8 cellular contexts compared by ENCODE assay signal in genomic region chr9:129887210-129888084, GRCh38. TPM values are rescaled to one million over a fixed set of nuclear protein-coding genes. Genes with fewer than 3 reads are reported as not detected.
DNase-seq lines count a peak whose midpoint lies in the region; ATAC-seq and TF ChIP-seq lines count a peak whose summit lies in the region.

No MANE protein-coding gene starts in this region.

- no peak for ATAC-seq in GM21390 (IDR thresholded peaks at IDR 0.05; ENCODE audit: unreplicated experiment)

- peak; percentile 27 for TF ChIP-seq CTCF in DOHH2 (IDR thresholded peaks at IDR 0.05; ENCODE audit: low read depth, low read length, poor library complexity, severe bottlenecking)
- TF ChIP-seq CTCF in OCI-LY7 (conservative IDR thresholded peaks at IDR 0.05; ENCODE audit: low read length): peak; percentile 66
- TF ChIP-seq CTCF in testis (IDR thresholded peaks at IDR 0.05): no peak

- no peak overlapping the region for H3K4ac ChIP-seq in mesenchymal stem cell (ENCODE audit: low read depth in 1 of 2, low read length in 2 of 2)

- H3K36me3 ChIP-seq in DOHH2 (ENCODE audit: control insufficient read depth, low read length) (peaks cover 34% of the 10 kb centered on the region), OCI-LY7 (ENCODE audit: insufficient read depth, low read length) (peaks cover 41% of the 10 kb centered on the region), mesenchymal stem cell (ENCODE audit: control insufficient read depth in 1 of 2, insufficient read depth in 2 of 2, low read depth in 1 of 2, low read length in 2 of 2) (peaks cover 21 to 22% of the 10 kb centered on the region in 2 experiments), testis (ENCODE audit: low read depth, missing control alignments) (no peaks in the 10 kb centered on the region)

- no peak overlapping the region for H2BK120ac ChIP-seq in mesenchymal stem cell (ENCODE audit: low read depth, low read length)

- POLR2A ChIA-PET in OCI-LY7 (lab: Charles Lee): interaction anchor here (0.7 to 2.9 kb wide), 14 partner anchors 81 to 169 kb away, joined by 3 to 17 read pairs (median 4); partner anchors contain the start of gene GPR107

- TF ChIP-seq POLR2A in testis (IDR thresholded peaks at IDR 0.05): no peak

- H3K27ac ChIP-seq in DOHH2 (ENCODE audit: low read depth, low read length) (peak overlapping the region; percentile 98), OCI-LY7 (ENCODE audit: low read depth, low read length, poor library complexity, severe bottlenecking) (peak overlapping the region; percentile 93), mesenchymal stem cell (ENCODE audit: low read length, poor library complexity, severe bottlenecking) (no peak overlapping the region), testis (no peak overlapping the region)

- H3K9me2 ChIP-seq in DOHH2 (replicated peaks; ENCODE audit: control insufficient read depth, low read length) (no peaks in the 10 kb centered on the region), OCI-LY7 (ENCODE audit: insufficient read depth, low read length) (no peaks in the 10 kb centered on the region)

- no peak overlapping the region for H2BK12ac ChIP-seq in mesenchymal stem cell (ENCODE audit: low read length in 2 of 2)

- no peak overlapping the region; the same call in 1 of the 2 replicates for H2AFZ ChIP-seq in OCI-LY7 (ENCODE audit: low read length)
- H2AFZ ChIP-seq in mesenchymal stem cell (ENCODE audit: low read depth, low read length): no peak overlapping the region

- peak overlapping the region; percentile 92 for H3K4me3 Mint-ChIP-seq in activated naive CD8-positive, alpha-beta T cell treated with anti-CD3 and anti-CD28 coated beads for 36 hours

- H3K9ac ChIP-seq in mesenchymal stem cell (ENCODE audit: low read length): no peak overlapping the region

- H3K9me3 ChIP-seq in DOHH2 (ENCODE audit: control insufficient read depth, insufficient read depth, low read length) (no peaks in the 10 kb centered on the region), OCI-LY7 (ENCODE audit: low read length) (peaks cover 4% of the 10 kb centered on the region; the same call in 1 of the 2 replicates), mesenchymal stem cell (ENCODE audit: control insufficient read depth, low read length) (no peaks in the 10 kb centered on the region), testis (no peaks in the 10 kb centered on the region)

- H3K27me3 ChIP-seq in DOHH2 (ENCODE audit: control insufficient read depth, low read length) (peaks cover 9% of the 10 kb centered on the region), mesenchymal stem cell (ENCODE audit: control insufficient read depth in 1 of 2, insufficient read depth in 1 of 2, low read length in 2 of 2) (no peaks in the 10 kb centered on the region), testis (no peaks in the 10 kb centered on the region)

- H3K4me1 ChIP-seq in DOHH2 (ENCODE audit: control insufficient read depth, low read length) (peaks cover 86% of the 10 kb centered on the region), OCI-LY7 (ENCODE audit: insufficient read depth, low read length, poor library complexity, severe bottlenecking) (peaks cover 83% of the 10 kb centered on the region), mesenchymal stem cell (ENCODE audit: control insufficient read depth, insufficient read depth, low read depth, low read length) (peaks cover 27% of the 10 kb centered on the region), testis (peaks cover 37% of the 10 kb centered on the region)

- intact Hi-C loops in OCI-LY7 (cut with micrococcal nuclease; ENCODE audit: unreplicated experiment) (loop anchor here (1.0 to 2.0 kb wide), 2 partner anchors 101 to 154 kb away; no protein-coding TSS in a partner anchor), testis (cut with DNase I; ENCODE audit: low total_unique reads) (loop anchor here (5.0 to 10.0 kb wide), 3 partner anchors 155 to 347 kb away; partner anchors contain the start of gene FNBP1)

- H3K18ac ChIP-seq in mesenchymal stem cell (ENCODE audit: low read depth in 1 of 2, low read length in 2 of 2): no peak overlapping the region

- peaks cover 65% of the 10 kb centered on the region for H3K36me3 Mint-ChIP-seq in activated naive CD8-positive, alpha-beta T cell treated with anti-CD3 and anti-CD28 coated beads for 36 hours

- H3K4me2 ChIP-seq in DOHH2 (ENCODE audit: low read length) (peak overlapping the region; percentile 97), OCI-LY7 (ENCODE audit: low read length) (peak overlapping the region; percentile 95), mesenchymal stem cell (ENCODE audit: low read length, poor library complexity, severe bottlenecking) (no peak overlapping the region)

- no peak overlapping the region for H4K91ac ChIP-seq in mesenchymal stem cell (ENCODE audit: low read length)

- H3K9me3 Mint-ChIP-seq in activated naive CD8-positive, alpha-beta T cell treated with anti-CD3 and anti-CD28 coated beads for 36 hours: peaks cover 4% of the 10 kb centered on the region

- H3K27ac Mint-ChIP-seq in activated naive CD8-positive, alpha-beta T cell treated with anti-CD3 and anti-CD28 coated beads for 36 hours: peak overlapping the region; percentile 100

- H2BK5ac ChIP-seq in mesenchymal stem cell (ENCODE audit: low read depth, low read length, poor library complexity, severe bottlenecking): no peak overlapping the region

- CTCF ChIA-PET in OCI-LY7 (lab: Charles Lee; ENCODE audit: unreplicated experiment): interaction anchor here (0.5 to 0.9 kb wide), 3 partner anchors 146 to 158 kb away, joined by 3 to 6 read pairs (median 3); no protein-coding TSS in a partner anchor

- peak overlapping the region; percentile 72 for H3K4me3 ChIP-seq in DOHH2 (ENCODE audit: low read length)
- H3K4me3 ChIP-seq in OCI-LY7 (ENCODE audit: low read depth, low read length, poor library complexity, severe bottlenecking): peak overlapping the region; percentile 66
- H3K4me3 ChIP-seq in mesenchymal stem cell (ENCODE audit: insufficient read depth in 1 of 2, low read depth in 1 of 2, low read length in 2 of 2): no peak overlapping the region
- no peak overlapping the region for H3K4me3 ChIP-seq in testis

- H4K8ac ChIP-seq in mesenchymal stem cell (ENCODE audit: low read length): no peak overlapping the region

- H2AK5ac ChIP-seq in mesenchymal stem cell (ENCODE audit: low read length, severe bottlenecking): no peak overlapping the region

- BruUV-seq in OCI-LY7 (replicated peaks; lab: Mats Ljungman, UMichigan): TSS peak; percentile 63

- H3K79me2 ChIP-seq in DOHH2 (ENCODE audit: control insufficient read depth, low read length) (peaks cover 19% of the 10 kb centered on the region), OCI-LY7 (ENCODE audit: insufficient read depth, low read depth, low read length) (peaks cover 14% of the 10 kb centered on the region; the same call in 1 of the 2 replicates)

- H4K20me1 ChIP-seq in DOHH2 (ENCODE audit: control insufficient read depth, insufficient read depth, low read depth, low read length): 0 out of 2 replicates have a peak, but pooled peaks cover 3% of the 10 kb centered on the region
- H4K20me1 ChIP-seq in OCI-LY7 (ENCODE audit: insufficient read depth, low read length): 0 out of 2 replicates have a peak, but pooled peaks cover 6% of the 10 kb centered on the region

- 59% methylated on average over 24 of the region's 24 CpGs for WGBS in mesenchymal stem cell
- 68 to 76% methylated on average over 24 of the region's 24 CpGs for WGBS in testis, 2 donors

- no peak overlapping the region for H3K23ac ChIP-seq in mesenchymal stem cell (ENCODE audit: low read length in 2 of 2)

- H3K79me1 ChIP-seq in mesenchymal stem cell (replicated peaks; ENCODE audit: low read length, poor library complexity, severe bottlenecking): no peaks in the 10 kb centered on the region

- H3K4me1 Mint-ChIP-seq in activated naive CD8-positive, alpha-beta T cell treated with anti-CD3 and anti-CD28 coated beads for 36 hours: peaks cover 71% of the 10 kb centered on the region

- no peak overlapping the region for H3K14ac ChIP-seq in mesenchymal stem cell (ENCODE audit: low read length in 2 of 2)

- peaks cover 3% of the 10 kb centered on the region for H3K27me3 Mint-ChIP-seq in activated naive CD8-positive, alpha-beta T cell treated with anti-CD3 and anti-CD28 coated beads for 36 hours

- peaks cover 34% of the 10 kb centered on the region for H3F3A ChIP-seq in DOHH2 (ENCODE audit: control insufficient read depth, insufficient read depth)

- DNase-seq in OCI-LY7 (ENCODE audit: low spot score) (peak; percentile 49), mesenchymal stem cell (peak; percentile 86), testis (peak; percentile 45), NCI-H2081 (lab: John Stamatoyannopoulos, UW) (no peak), NCI-H446 treated with DMSO at 0.1 percent for 48 hours (lab: John Stamatoyannopoulos, UW) (no peak)
- DNase-seq in activated naive CD8-positive, alpha-beta T cell treated with anti-CD3 and anti-CD28 coated beads for 36 hours: peak; percentile 75

- H2BK15ac ChIP-seq in mesenchymal stem cell (ENCODE audit: low read depth, poor library complexity, severe bottlenecking): no peak overlapping the region

RNA-seq across cellular contexts. Expression of gene USP20, which starts 52.2 kb away (rescaled TPM):
- total RNA-seq in OCI-LY7 (2014; rRNA removed; shearing (Covaris generic)): 14.4 and 15.5 TPM in 2 replicates
- total RNA-seq in OCI-LY7 (2022) (24.1 and 26.1 TPM in 2 replicates), testis (10 to 100 TPM; 46.8 to 48.3 TPM)
- total RNA-seq in activated naive CD8-positive, alpha-beta T cell treated with anti-CD3 and anti-CD28 coated beads for 36 hours: 10 to 100 TPM; 51.1 to 55.4 TPM
- 7.6 TPM for polyA plus RNA-seq in mesenchymal stem cell (2013, experiment 1 of 2)
- polyA plus RNA-seq in mesenchymal stem cell (2013, experiment 2 of 2): 7.5 TPM
- 37.4 TPM for polyA plus RNA-seq in testis (ENCODE audit: insufficient read depth, low read depth, low replicate concordance)

RNA-seq across cellular contexts. Expression of gene C9orf78, which starts 52.4 kb away (rescaled TPM):
- total RNA-seq in OCI-LY7 (2014; rRNA removed; shearing (Covaris generic)): 49.4 and 57.6 TPM in 2 replicates
- 60.6 and 62.4 TPM in 2 replicates for total RNA-seq in OCI-LY7 (2022)
- 10 to 100 TPM; 66.3 to 68.2 TPM for total RNA-seq in activated naive CD8-positive, alpha-beta T cell treated with anti-CD3 and anti-CD28 coated beads for 36 hours
- 36.7 TPM for polyA plus RNA-seq in mesenchymal stem cell (2013, experiment 1 of 2)
- 38.1 TPM for polyA plus RNA-seq in mesenchymal stem cell (2013, experiment 2 of 2)
- total RNA-seq in testis: 10 to 100 TPM; 56.3 to 83.2 TPM
- 86.8 TPM for polyA plus RNA-seq in testis (ENCODE audit: insufficient read depth, low read depth, low replicate concordance)

Comparison
In these comparisons a context has a peak if more than half of its experiments do, and no peak if none do; other contexts are left out.
1. H3K27ac ChIP-seq: peak in DOHH2 (single experiment) and OCI-LY7 (single experiment); none in mesenchymal stem cell (single experiment) and testis (0 of 2).
2. H3K4me3 ChIP-seq: peak in DOHH2 (single experiment) and OCI-LY7 (single experiment); none in mesenchymal stem cell (0 of 2) and testis (0 of 2).
3. CTCF ChIP-seq: peak in DOHH2 (single experiment) and OCI-LY7 (single experiment); none in testis (0 of 3).
4. DNase-seq: peak in OCI-LY7 (single experiment), activated naive CD8-positive, alpha-beta T cell treated with anti-CD3 and anti-CD28 coated beads for 36 hours (single experiment), mesenchymal stem cell (single experiment) and testis (single experiment); none in NCI-H2081 (0 of 2) and NCI-H446 treated with DMSO at 0.1 percent for 48 hours (single experiment).